ENCODE assay signal across 8 cellular contexts in genomic region chr6:26025894-26026832, GRCh38.
DNase-seq lines count a peak whose midpoint lies in the region; ATAC-seq and TF ChIP-seq lines count a peak whose summit lies in the region.

No MANE protein-coding gene starts in this region.

- peak overlapping the region; percentile 81 for H3K27ac ChIP-seq in trophoblast cell (ENCODE audit: low read depth, low read length)

- peaks cover 2% of the 10 kb centered on the region for H3K79me2 ChIP-seq in trophoblast cell (ENCODE audit: control insufficient read depth, insufficient read depth, low read length, poor library complexity)

- H3K23ac ChIP-seq in trophoblast cell (ENCODE audit: low read length) = no peak overlapping the region

- H2BK120ac ChIP-seq in trophoblast cell (ENCODE audit: insufficient read depth, low read length, poor library complexity) = no peak overlapping the region

- no peak overlapping the region for H2BK12ac ChIP-seq in trophoblast cell (ENCODE audit: low read length)

- H2BK5ac ChIP-seq in trophoblast cell (ENCODE audit: low read depth, low read length, poor library complexity) = peak overlapping the region; percentile 52

- peaks cover under 1% of the 10 kb centered on the region for H3K36me3 Mint-ChIP-seq in activated naive CD8-positive, alpha-beta T cell treated with anti-CD3 and anti-CD28 coated beads for 36 hours

- H4K91ac ChIP-seq in trophoblast cell (ENCODE audit: low read depth, low read length) = no peak overlapping the region

- H3K27me3 Mint-ChIP-seq in activated naive CD8-positive, alpha-beta T cell treated with anti-CD3 and anti-CD28 coated beads for 36 hours = peaks cover 8% of the 10 kb centered on the region

- no peak overlapping the region for H3K14ac ChIP-seq in trophoblast cell (ENCODE audit: low read length)

- peak overlapping the region; percentile 80 for H3K4me3 Mint-ChIP-seq in activated naive CD8-positive, alpha-beta T cell treated with anti-CD3 and anti-CD28 coated beads for 36 hours

- ATAC-seq in HG02610 (IDR thresholded peaks at IDR 0.05; ENCODE audit: unreplicated experiment) = peak; percentile 37

- no peak overlapping the region for H4K8ac ChIP-seq in trophoblast cell (ENCODE audit: low read depth, low read length)

- no peak overlapping the region for H3K9ac ChIP-seq in trophoblast cell (ENCODE audit: low read length)

- no peaks in the 10 kb centered on the region for H3K9me3 ChIP-seq in trophoblast cell (ENCODE audit: insufficient read depth, low read depth, low read length)

- H3K18ac ChIP-seq in trophoblast cell (ENCODE audit: low read length) = no peak overlapping the region

- no peak overlapping the region for H2AK5ac ChIP-seq in trophoblast cell (ENCODE audit: low read length)

- H3K4me3 ChIP-seq in GM06990 (replicated peaks; ENCODE audit: low read depth, low read length) (peak overlapping the region; percentile 66), trophoblast cell (ENCODE audit: low read depth, low read length) (peak overlapping the region; percentile 80)

- peaks cover 49% of the 10 kb centered on the region for H3K4me1 Mint-ChIP-seq in activated naive CD8-positive, alpha-beta T cell treated with anti-CD3 and anti-CD28 coated beads for 36 hours

- peak overlapping the region; percentile 96 for H3K4me2 ChIP-seq in trophoblast cell (ENCODE audit: low read length)

- H3K27me3 ChIP-seq in GM06990 (replicated peaks; ENCODE audit: control insufficient read depth, insufficient read depth, low read length) (no peaks in the 10 kb centered on the region), trophoblast cell (ENCODE audit: insufficient read depth, low read length) (no peaks in the 10 kb centered on the region)

- H3K9me3 Mint-ChIP-seq in activated naive CD8-positive, alpha-beta T cell treated with anti-CD3 and anti-CD28 coated beads for 36 hours = no peaks in the 10 kb centered on the region

- H2AFZ ChIP-seq in trophoblast cell (ENCODE audit: insufficient read depth, low read length, poor library complexity) = no peak overlapping the region

- H3K27ac Mint-ChIP-seq in activated naive CD8-positive, alpha-beta T cell treated with anti-CD3 and anti-CD28 coated beads for 36 hours = peak overlapping the region; percentile 97

- H3K4ac ChIP-seq in trophoblast cell (ENCODE audit: low read depth, low read length) = no peak overlapping the region

- TF ChIP-seq CTCF in GM06990 (IDR thresholded peaks at IDR 0.05; ENCODE audit: insufficient read depth, low read length, poor library complexity, severe bottlenecking) = peak; percentile 89

- DNase-seq in GM06990 (ENCODE audit: extremely low read depth, insufficient read length) (peak; percentile 79), NCI-H1105 (lab: John Stamatoyannopoulos, UW) (peak; percentile 92), SKM-1 (lab: John Stamatoyannopoulos, UW; ENCODE audit: unreplicated experiment) (peak; percentile 90), cardiac septum (ENCODE audit: low spot score) (peak; percentile 97), trophoblast cell (peak; percentile 98), ureter (ENCODE audit: low spot score) (peak; percentile 96)
- DNase-seq in activated naive CD8-positive, alpha-beta T cell treated with anti-CD3 and anti-CD28 coated beads for 36 hours = peak; percentile 90

- intact Hi-C loops in cardiac septum (cut with DNase I) = loop anchor here (10.0 kb wide), 1 partner anchor 1119 kb away; a partner anchor contains a TSS

- no CpG with 5 or more reads among the region's 23 CpGs for WGBS in trophoblast cell (ENCODE audit: extremely low coverage, insufficient coverage, insufficient read length)

- no peak overlapping the region for H4K12ac ChIP-seq in trophoblast cell (ENCODE audit: low read depth, low read length)

- H3K36me3 ChIP-seq in GM06990 (ENCODE audit: control insufficient read depth, insufficient read depth, low read length) (no peaks in the 10 kb centered on the region), trophoblast cell (ENCODE audit: control insufficient read depth in 1 of 2, insufficient read depth in 2 of 2, low read length in 2 of 2) (no peaks in the 10 kb centered on the region)

- H3K79me1 ChIP-seq in trophoblast cell (ENCODE audit: low read length) = peaks cover 12% of the 10 kb centered on the region

- peaks cover 1 to 2% of the 10 kb centered on the region in 2 experiments for H3K4me1 ChIP-seq in trophoblast cell (ENCODE audit: control insufficient read depth in 1 of 2, insufficient read depth in 2 of 2, low read length in 2 of 2)

Comparison
In these comparisons a context has a peak if more than half of its experiments do, and no peak if none do; other contexts are left out.
1. Peak in every context shown above with its lines: DNase-seq, ATAC-seq, H3K4me3 ChIP-seq and H3K27ac ChIP-seq.